Comparison of ENCODE assay signal across 4 cellular contexts in genomic region chr9:128435611-128436010, GRCh38.
"Had no signal": no experiment of that assay in that cellular context is flagged by ENCODE, and none has a peak within 500 bp of the region (broad histone marks: within the 10 kb centered on the region; RNA-seq: fewer than 3 reads in every experiment).

No MANE protein-coding gene starts in this region.

- H3K4me2 ChIP-seq: GM23338 had no signal

- ATAC-seq: GM23338 had no signal

- H2AFZ ChIP-seq: GM23338 had no signal

- H3K4me3 ChIP-seq: GM23338 had no signal

- DNase-seq: H9, HCEC 1CT, IMR-90 had no signal
